Comparison of ENCODE assay signal across 8 cellular contexts in the genomic region with DNA sequence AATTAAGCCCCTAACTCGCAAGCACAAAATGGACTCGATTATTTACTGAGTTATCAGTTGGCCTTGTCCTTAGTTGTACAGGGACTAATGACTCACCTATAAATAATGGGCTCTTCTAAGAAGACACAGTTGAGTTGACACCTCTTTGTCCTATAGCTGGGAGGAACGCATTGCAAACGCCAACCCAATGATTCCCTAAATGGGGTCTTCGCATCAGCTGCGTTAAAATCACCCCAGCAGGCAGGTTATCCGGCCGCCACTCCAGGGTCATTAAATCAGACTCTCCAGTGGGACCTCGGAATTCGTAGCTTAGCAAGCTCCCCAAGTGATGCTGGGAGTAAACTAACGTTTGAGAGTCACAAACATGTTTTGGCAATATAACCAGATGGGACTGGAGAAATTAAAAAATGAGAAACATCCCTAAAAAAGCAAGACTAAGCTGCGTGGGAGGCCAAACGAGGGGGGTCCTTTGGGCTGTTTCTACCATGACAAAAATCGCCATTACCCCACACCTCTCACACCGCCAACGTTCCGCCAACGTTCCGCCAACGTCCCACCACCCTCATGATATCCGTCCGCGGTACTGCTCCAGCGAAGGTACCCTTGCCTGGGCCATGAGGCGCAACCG. TPM values are rescaled to one million over a fixed set of nuclear protein-coding genes. Genes with fewer than 3 reads are reported as not detected.
DNase-seq lines count a peak whose midpoint lies in the region; ATAC-seq, FAIRE-seq and TF ChIP-seq lines count a peak whose summit lies in the region.

No MANE protein-coding gene starts in this region.

- H3K4me1 ChIP-seq in heart right ventricle (peaks cover 12 to 58% (median 48%) of the 10 kb centered on the region in 9 donors), keratinocyte (ENCODE audit: control insufficient read depth, extremely low read depth, insufficient read depth, low read length) (peaks cover 61% of the 10 kb centered on the region), stomach smooth muscle (ENCODE audit: control insufficient read depth, insufficient read depth, low read length) (peaks cover 44% of the 10 kb centered on the region)

- H3K4me3 ChIP-seq in heart right ventricle (peak overlapping the region; percentile 37 to 89 (median 84)), keratinocyte (ENCODE audit: control insufficient read depth in 2 of 3, extremely low read depth in 1 of 3, insufficient read depth in 2 of 3, low read depth in 1 of 3, low read length in 3 of 3) (peak overlapping the region; percentile 72 to 93 (median 80)), stomach smooth muscle (ENCODE audit: low read length in 2 of 2) (peak overlapping the region; percentile 87 to 96)

- peaks cover 32% of the 10 kb centered on the region for H3K4me1 Mint-ChIP-seq in activated T-helper 2 cell treated with anti-CD3 and anti-CD28 coated beads, Interferon-gamma antibody, Interleukin-2, Interleukin-4, amounts not matched to agents 10 μg/mL and 5 μg/mL and 100 μg/mL, durations not matched to agents 14 hours and 24 hours and 36 hours (ENCODE audit: low read depth)

- H3K79me2 ChIP-seq in keratinocyte (ENCODE audit: control insufficient read depth, insufficient read depth, low read length): peaks cover 33% of the 10 kb centered on the region

- DNase-seq in heart right ventricle (no peak), Right ventricle myocardium inferior (ENCODE audit: missing footprints) (no peak), keratinocyte (ENCODE audit: low read depth, low spot score) (no peak), globus pallidus (ENCODE audit: low spot score) (no peak)
- DNase-seq in activated T-helper 2 cell treated with anti-CD3 and anti-CD28 coated beads, Interferon-gamma antibody, Interleukin-2, Interleukin-4, amounts not matched to agents 10 μg/mL and 5 μg/mL and 100 μg/mL, durations not matched to agents 14 hours and 24 hours and 36 hours (ENCODE audit: low spot score): no peak

- H4K20me1 ChIP-seq in keratinocyte (ENCODE audit: control insufficient read depth, extremely low read depth, insufficient read depth, low read length): peaks cover 8% of the 10 kb centered on the region

- H3K27ac ChIP-seq in heart right ventricle (peak overlapping the region; percentile 92 to 99 (median 98)), keratinocyte (ENCODE audit: control insufficient read depth, insufficient read depth, low read length) (peak overlapping the region; percentile 93), stomach smooth muscle (ENCODE audit: low read length) (peak overlapping the region; percentile 92)

- H3K9me3 Mint-ChIP-seq in activated T-helper 2 cell treated with anti-CD3 and anti-CD28 coated beads, Interferon-gamma antibody, Interleukin-2, Interleukin-4, amounts not matched to agents 10 μg/mL and 5 μg/mL and 100 μg/mL, durations not matched to agents 14 hours and 24 hours and 36 hours: no peaks in the 10 kb centered on the region

- ATAC-seq in heart right ventricle (no peak), Right ventricle myocardium inferior (no peak), GM21526 (IDR thresholded peaks at IDR 0.05; ENCODE audit: low FRiP score, unreplicated experiment) (no peak), GM18498 (IDR thresholded peaks at IDR 0.05; ENCODE audit: unreplicated experiment) (no peak)

- H3K36me3 ChIP-seq in heart right ventricle: peaks cover 0 to 15% (median 6%) of the 10 kb centered on the region in 9 donors
- peaks cover 0 to 17% of the 10 kb centered on the region in 2 experiments for H3K36me3 ChIP-seq in keratinocyte (ENCODE audit: control insufficient read depth in 2 of 2, extremely low read depth in 1 of 2, insufficient read depth in 2 of 2, low read length in 2 of 2)
- H3K36me3 ChIP-seq in stomach smooth muscle (ENCODE audit: control insufficient read depth in 2 of 2, insufficient read depth in 2 of 2, low read length in 2 of 2): peaks cover 4 to 9% of the 10 kb centered on the region in 2 donors

- peak overlapping the region; percentile 86 for H3K9ac ChIP-seq in keratinocyte (ENCODE audit: control insufficient read depth, extremely low read depth, insufficient read depth, low read length)
- peak overlapping the region; percentile 73 to 80 for H3K9ac ChIP-seq in stomach smooth muscle (ENCODE audit: low read length in 2 of 2)

- H3K36me3 Mint-ChIP-seq in activated T-helper 2 cell treated with anti-CD3 and anti-CD28 coated beads, Interferon-gamma antibody, Interleukin-2, Interleukin-4, amounts not matched to agents 10 μg/mL and 5 μg/mL and 100 μg/mL, durations not matched to agents 14 hours and 24 hours and 36 hours (ENCODE audit: low read depth): peaks cover 36% of the 10 kb centered on the region

- TF ChIP-seq CTCF in heart right ventricle (IDR thresholded peaks at IDR 0.05): no peak
- TF ChIP-seq CTCF in keratinocyte (optimal IDR thresholded peaks at IDR 0.05 in 1 of 3, IDR thresholded peaks at IDR 0.05 in 1 of 3, conservative IDR thresholded peaks at IDR 0.05 in 1 of 3; ENCODE audit: extremely low read depth in 1 of 3, insufficient read depth in 2 of 3, low read length in 3 of 3): no peak

- H3K27me3 ChIP-seq in heart right ventricle (no peaks in the 10 kb centered on the region), keratinocyte (ENCODE audit: control insufficient read depth, extremely low read depth, insufficient read depth, low read length) (no peaks in the 10 kb centered on the region), stomach smooth muscle (ENCODE audit: control insufficient read depth in 1 of 2, insufficient read depth in 2 of 2, low read length in 2 of 2) (no peaks in the 10 kb centered on the region)

- H3K27ac Mint-ChIP-seq in activated T-helper 2 cell treated with anti-CD3 and anti-CD28 coated beads, Interferon-gamma antibody, Interleukin-2, Interleukin-4, amounts not matched to agents 10 μg/mL and 5 μg/mL and 100 μg/mL, durations not matched to agents 14 hours and 24 hours and 36 hours: peak overlapping the region; percentile 99

- intact Hi-C loops in heart right ventricle (cut with DNase I) (no loop called here), Right ventricle myocardium inferior (cut with DNase I) (no loop called here)
- intact Hi-C loops in activated T-helper 2 cell treated with anti-CD3 and anti-CD28 coated beads, Interferon-gamma antibody, Interleukin-2, Interleukin-4, amounts not matched to agents 10 μg/mL and 5 μg/mL and 100 μg/mL, durations not matched to agents 14 hours and 24 hours and 36 hours (cut with micrococcal nuclease): no loop called here

- FAIRE-seq in keratinocyte (lab: Jason Lieb, UNC): no peak

- H2AFZ ChIP-seq in keratinocyte (ENCODE audit: control insufficient read depth, low read length): peak overlapping the region; percentile 74

- H3K9me3 ChIP-seq in heart right ventricle (no peaks in the 10 kb centered on the region), keratinocyte (ENCODE audit: control insufficient read depth, low read depth, low read length) (no peaks in the 10 kb centered on the region), stomach smooth muscle (ENCODE audit: control insufficient read depth in 2 of 2, low read length in 2 of 2) (no peaks in the 10 kb centered on the region)

- H3K4me3 Mint-ChIP-seq in activated T-helper 2 cell treated with anti-CD3 and anti-CD28 coated beads, Interferon-gamma antibody, Interleukin-2, Interleukin-4, amounts not matched to agents 10 μg/mL and 5 μg/mL and 100 μg/mL, durations not matched to agents 14 hours and 24 hours and 36 hours (ENCODE audit: low read depth): peak overlapping the region; percentile 95

- dilution Hi-C loops in keratinocyte (cut with MboI; ENCODE audit: extremely low pct_ligation_motif_present, low sequenced_read_pairs): no loop called here

- no peaks in the 10 kb centered on the region for H3K9me1 ChIP-seq in keratinocyte (ENCODE audit: control insufficient read depth, extremely low read depth, insufficient read depth, low read length)

- H3K27me3 Mint-ChIP-seq in activated T-helper 2 cell treated with anti-CD3 and anti-CD28 coated beads, Interferon-gamma antibody, Interleukin-2, Interleukin-4, amounts not matched to agents 10 μg/mL and 5 μg/mL and 100 μg/mL, durations not matched to agents 14 hours and 24 hours and 36 hours (ENCODE audit: low read depth): no peaks in the 10 kb centered on the region

- H3K4me2 ChIP-seq in keratinocyte (ENCODE audit: control insufficient read depth, extremely low read depth, insufficient read depth, low read depth, low read length): peak overlapping the region; percentile 97

- WGBS in heart right ventricle, 2 donors: 6 to 8% methylated on average over 26 of the region's 26 CpGs

RNA-seq across cellular contexts. Expression of a gene that starts 0.9 kb away (rescaled TPM):
- total RNA-seq in heart right ventricle (1,000 to 10,000 TPM in 1 of 10 donors, 100 to 1,000 TPM in 9; 443 to 1,033 (median 704) TPM), Right ventricle myocardium inferior (775 TPM)
- polyA plus RNA-seq in heart right ventricle (100 to 1,000 TPM; 108 to 251 TPM), keratinocyte (169 to 284 TPM (median 208 TPM) in 3 replicates)
- 66.2 and 71.3 TPM in 2 replicates for total RNA-seq in activated T-helper 2 cell treated with anti-CD3 and anti-CD28 coated beads, Interferon-gamma antibody, Interleukin-2, Interleukin-4, amounts not matched to agents 10 μg/mL and 5 μg/mL and 100 μg/mL, durations not matched to agents 14 hours and 24 hours and 36 hours
- polyA plus RNA-seq in keratinocyte (2011; ENCODE audit: low read depth): 179 TPM
- polyA plus RNA-seq in keratinocyte (2011; cell fraction: cytosol; rRNA removed): 112 TPM in 2 replicates
- 514 and 591 TPM in 2 replicates for polyA plus RNA-seq in keratinocyte (2011; cell fraction: nucleus; rRNA removed)
- 152 and 178 TPM in 2 replicates for polyA plus RNA-seq in keratinocyte (2012; ENCODE audit: low replicate concordance)
- 167 to 352 TPM (median 217 TPM) in 3 replicates for polyA minus RNA-seq in keratinocyte
- 115 TPM for polyA minus RNA-seq in keratinocyte (2011; cell fraction: cytosol; rRNA and poly(A)+ RNA removed)
- 374 and 414 TPM in 2 replicates for polyA minus RNA-seq in keratinocyte (2011; cell fraction: nucleus; rRNA and poly(A)+ RNA removed)

RNA-seq across cellular contexts. Expression of a gene that starts 9.6 kb away (rescaled TPM):
- total RNA-seq in heart right ventricle (10 to 100 TPM; 45.3 to 67.3 (median 60.7) TPM), Right ventricle myocardium inferior (52.9 TPM)
- polyA plus RNA-seq in heart right ventricle (10 to 100 TPM; 17.5 to 54.1 TPM), keratinocyte (11.1 to 18.0 TPM (median 12.5 TPM) in 3 replicates)
- 5.7 and 5.9 TPM in 2 replicates for total RNA-seq in activated T-helper 2 cell treated with anti-CD3 and anti-CD28 coated beads, Interferon-gamma antibody, Interleukin-2, Interleukin-4, amounts not matched to agents 10 μg/mL and 5 μg/mL and 100 μg/mL, durations not matched to agents 14 hours and 24 hours and 36 hours
- 13.4 TPM for polyA plus RNA-seq in keratinocyte (2011; ENCODE audit: low read depth)
- polyA plus RNA-seq in keratinocyte (2011; cell fraction: cytosol; rRNA removed): 19.8 and 23.7 TPM in 2 replicates
- 14.8 and 16.3 TPM in 2 replicates for polyA plus RNA-seq in keratinocyte (2011; cell fraction: nucleus; rRNA removed)
- polyA plus RNA-seq in keratinocyte (2012; ENCODE audit: low replicate concordance): 16.5 and 17.2 TPM in 2 replicates
- polyA minus RNA-seq in keratinocyte: 7.2 to 11.6 TPM (median 9.0 TPM) in 3 replicates
- 13.8 TPM for polyA minus RNA-seq in keratinocyte (2011; cell fraction: cytosol; rRNA and poly(A)+ RNA removed)
- 3.0 and 7.2 TPM in 2 replicates for polyA minus RNA-seq in keratinocyte (2011; cell fraction: nucleus; rRNA and poly(A)+ RNA removed)

RNA-seq across cellular contexts. Expression of a gene that starts 54.1 kb away (rescaled TPM):
- total RNA-seq in heart right ventricle (10 to 100 TPM; 30.3 to 40.8 (median 35.9) TPM), Right ventricle myocardium inferior (40.0 TPM)
- polyA plus RNA-seq in heart right ventricle (10 to 100 TPM; 19.8 to 38.8 TPM), keratinocyte (20.7 to 49.4 TPM (median 42.3 TPM) in 3 replicates)
- total RNA-seq in activated T-helper 2 cell treated with anti-CD3 and anti-CD28 coated beads, Interferon-gamma antibody, Interleukin-2, Interleukin-4, amounts not matched to agents 10 μg/mL and 5 μg/mL and 100 μg/mL, durations not matched to agents 14 hours and 24 hours and 36 hours: 64.5 TPM in 2 replicates
- polyA plus RNA-seq in keratinocyte (2011; ENCODE audit: low read depth): 23.4 TPM
- 40.7 and 53.0 TPM in 2 replicates for polyA plus RNA-seq in keratinocyte (2011; cell fraction: cytosol; rRNA removed)
- polyA plus RNA-seq in keratinocyte (2011; cell fraction: nucleus; rRNA removed): 25.2 and 26.8 TPM in 2 replicates
- 44.3 and 74.9 TPM in 2 replicates for polyA plus RNA-seq in keratinocyte (2012; ENCODE audit: low replicate concordance)
- 5.7 to 20.2 TPM (median 7.7 TPM) in 3 replicates for polyA minus RNA-seq in keratinocyte
- 20.0 TPM for polyA minus RNA-seq in keratinocyte (2011; cell fraction: cytosol; rRNA and poly(A)+ RNA removed)
- polyA minus RNA-seq in keratinocyte (2011; cell fraction: nucleus; rRNA and poly(A)+ RNA removed): 7.0 and 9.9 TPM in 2 replicates
